ENCODE assay signal across 8 cellular contexts in the genomic region with DNA sequence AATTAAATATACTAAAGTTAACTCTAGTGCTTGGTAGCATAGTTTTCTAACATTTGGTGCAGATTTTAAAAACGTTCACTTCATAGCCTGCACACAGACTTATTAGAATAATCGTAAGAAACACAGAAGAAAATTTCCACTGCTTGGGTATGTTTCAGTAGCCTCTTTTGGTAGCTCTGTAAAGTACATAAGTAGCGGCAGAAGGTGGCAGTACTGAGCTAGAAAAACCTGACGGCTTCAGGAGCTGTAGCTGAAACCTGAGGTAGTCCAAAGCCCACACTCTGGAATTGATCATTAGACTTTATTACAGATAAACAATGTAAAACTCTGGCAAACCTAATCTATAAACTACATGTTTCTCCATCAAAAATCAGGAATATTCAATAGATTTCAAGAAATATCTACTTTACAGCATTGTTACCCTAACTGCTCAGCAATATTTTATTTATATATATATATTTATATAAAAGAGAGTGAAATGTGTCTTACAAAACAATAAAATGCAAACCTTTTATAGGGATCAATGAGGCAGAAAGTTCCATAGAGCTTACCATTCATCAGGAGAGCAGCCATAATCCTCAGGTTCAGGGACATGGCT.
DNase-seq lines count a peak whose midpoint lies in the region; ATAC-seq and TF ChIP-seq lines count a peak whose summit lies in the region.

No MANE protein-coding gene starts in this region.

- H3K4me3 Mint-ChIP-seq in T-helper 17 cell = no peak overlapping the region

- no peak overlapping the region for H3K27ac Mint-ChIP-seq in T-helper 17 cell

- peak; percentile 31 to 35 for DNase-seq in activated CD8-positive, alpha-beta memory T cell treated with anti-CD3 and anti-CD28 coated beads for 1 hour (ENCODE audit: extremely low read depth in 1 of 2, low read depth in 1 of 2)
- no peak for DNase-seq in activated CD8-positive, alpha-beta memory T cell treated with anti-CD3 and anti-CD28 coated beads, Interleukin-2, amount 50 U/mL, for 48 hours
- DNase-seq in NCI-H1436 treated with DMSO at 0.1 percent for 48 hours (lab: John Stamatoyannopoulos, UW) (peak; percentile 38), T-helper 17 cell (peak; percentile 19 to 41 (median 26)), astrocyte of the cerebellum (ENCODE audit: low read depth) (peak; percentile 60), hypothalamus (lab: John Stamatoyannopoulos, UW) (peak in 35 of 51 donors; percentile 0 to 76 (median 42)), smooth muscle cell of the brain vasculature (ENCODE audit: low read depth, low spot score) (peak; percentile 13)

- TF ChIP-seq CTCF in astrocyte of the cerebellum (IDR thresholded peaks at IDR 0.05; ENCODE audit: low read depth, low read length, missing control alignments) = peak; percentile 68

- no peak overlapping the region for H3K4me3 ChIP-seq in astrocyte of the cerebellum (ENCODE audit: low read depth, low read length)

- no peaks in the 10 kb centered on the region for H3K9me3 ChIP-seq in T-helper 17 cell (ENCODE audit: control insufficient read depth, low read length, poor library complexity, severe bottlenecking)

- in situ Hi-C loops in astrocyte of the cerebellum (cut with HindIII; ENCODE audit: low sequenced_read_pairs) = loop anchor here (25.0 kb wide), 1 partner anchor 294 kb away; no protein-coding TSS in a partner anchor

- no peaks in the 10 kb centered on the region for H3K27me3 Mint-ChIP-seq in T-helper 17 cell

- no peaks in the 10 kb centered on the region for H3K36me3 Mint-ChIP-seq in T-helper 17 cell (ENCODE audit: low read depth)

- H3K4me1 Mint-ChIP-seq in T-helper 17 cell = peaks cover 8% of the 10 kb centered on the region

- ATAC-seq in HG02840 (IDR thresholded peaks at IDR 0.05; ENCODE audit: low FRiP score, unreplicated experiment) = peak; percentile 96
- ATAC-seq in T-helper 17 cell = peak; percentile 92
